8 cellular contexts compared by ENCODE assay signal in genomic region chr2:69387770-69388481, GRCh38.
DNase-seq lines count a peak whose midpoint lies in the region; ATAC-seq and TF ChIP-seq lines count a peak whose summit lies in the region.

No MANE protein-coding gene starts in this region.

- H3K27ac ChIP-seq in neutrophil: no peak overlapping the region

- H3K4me1 ChIP-seq in NT2/D1 (ENCODE audit: insufficient read depth, insufficient read length) (no peaks in the 10 kb centered on the region), neutrophil (ENCODE audit: control insufficient read depth in 1 of 2, insufficient read depth in 1 of 2, low read depth in 1 of 2, low read length in 1 of 2) (peaks cover 32 to 35% of the 10 kb centered on the region in 2 experiments)

- H3K4me1 Mint-ChIP-seq in effector memory CD8-positive, alpha-beta T cell (ENCODE audit: low read depth in 2 of 2): peaks cover 13 to 27% of the 10 kb centered on the region in 2 donors

- H3K36me3 Mint-ChIP-seq in effector memory CD8-positive, alpha-beta T cell (ENCODE audit: insufficient read depth): peaks cover 3% of the 10 kb centered on the region

- H3K36me3 ChIP-seq in NT2/D1 (ENCODE audit: insufficient read depth, insufficient read length, low read length): no peaks in the 10 kb centered on the region
- no peaks in the 10 kb centered on the region for H3K36me3 ChIP-seq in neutrophil

- no peak for TF ChIP-seq CTCF in GM12864 (IDR thresholded peaks at IDR 0.05; ENCODE audit: low read depth, low read length, missing control alignments)
- TF ChIP-seq CTCF in neutrophil (IDR thresholded peaks at IDR 0.05): no peak

- peak overlapping the region; percentile 74 for H3K9ac ChIP-seq in NT2/D1 (ENCODE audit: insufficient read length, low read depth)

- no peak for DNase-seq in GM12864 (ENCODE audit: low read depth)
- DNase-seq in NT2/D1 (ENCODE audit: low read depth, low spot score): no peak
- DNase-seq in effector memory CD8-positive, alpha-beta T cell: no peak
- DNase-seq in GM19240 (ENCODE audit: insufficient read length, low spot score): no peak
- no peak for DNase-seq in NCI-H2029 (lab: John Stamatoyannopoulos, UW)
- no peak for DNase-seq in middle frontal gyrus (ENCODE audit: extremely low spot score, low spot score)
- no peak for DNase-seq in NCI-H2107 treated with DMSO at 0.1 percent for 48 hours (lab: John Stamatoyannopoulos, UW; ENCODE audit: unreplicated experiment)

- H3K4me3 ChIP-seq in GM12864 (ENCODE audit: low read depth, low read length): peak overlapping the region; percentile 66
- H3K4me3 ChIP-seq in NT2/D1 (ENCODE audit: insufficient read length, low read depth): peak overlapping the region; percentile 55
- H3K4me3 ChIP-seq in neutrophil (ENCODE audit: low read depth in 1 of 2, low read length in 1 of 2): peak overlapping the region; percentile 71 to 98

- H3K9me3 ChIP-seq in NT2/D1 (ENCODE audit: insufficient read depth, low read length) (no peaks in the 10 kb centered on the region), neutrophil (no peaks in the 10 kb centered on the region)

- ATAC-seq in effector memory CD8-positive, alpha-beta T cell (replicated peaks): no peak

- H3K27me3 ChIP-seq in NT2/D1 (ENCODE audit: insufficient read depth, insufficient read length): no peaks in the 10 kb centered on the region
- H3K27me3 ChIP-seq in neutrophil: no peaks in the 10 kb centered on the region

- no peaks in the 10 kb centered on the region for H3K9me3 Mint-ChIP-seq in effector memory CD8-positive, alpha-beta T cell

- peak overlapping the region; percentile 93 to 97 for H3K27ac Mint-ChIP-seq in effector memory CD8-positive, alpha-beta T cell

- H3K27me3 Mint-ChIP-seq in effector memory CD8-positive, alpha-beta T cell: no peaks in the 10 kb centered on the region

- H3K4me3 Mint-ChIP-seq in effector memory CD8-positive, alpha-beta T cell: peak overlapping the region; percentile 88 to 91
